Comparison of ENCODE assay signal across 17 cellular contexts in the genomic region with DNA sequence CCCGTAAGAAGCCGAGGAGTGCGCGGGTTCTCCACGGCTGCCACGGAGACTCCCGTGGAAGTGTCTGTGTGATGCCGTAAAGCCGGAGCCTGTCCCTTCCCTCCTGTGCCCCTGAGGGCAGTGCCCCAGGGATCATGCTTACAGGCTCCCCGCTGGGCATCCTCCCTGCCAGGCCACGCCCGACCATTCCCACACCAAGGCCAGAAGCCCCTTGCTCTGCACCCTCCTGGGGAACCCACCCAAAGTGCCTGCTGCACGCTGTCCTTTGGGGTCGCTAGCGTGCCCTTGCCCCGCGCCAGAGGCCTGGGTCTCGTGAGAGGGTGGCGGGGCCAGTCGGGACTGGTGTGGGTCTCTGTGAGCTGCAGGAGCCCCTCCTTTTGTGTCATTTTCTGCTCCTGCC.
DNase-seq lines count a peak whose midpoint lies in the region; ATAC-seq and TF ChIP-seq lines count a peak whose summit lies in the region.
"Had no signal": no experiment of that assay in that cellular context is flagged by ENCODE, and none has a peak within 500 bp of the region (broad histone marks: within the 10 kb centered on the region; RNA-seq: fewer than 3 reads in every experiment).

No MANE protein-coding gene starts in this region.

- no peaks in the 10 kb centered on the region for H3K4me1 Mint-ChIP-seq in chondrocyte (ENCODE audit: low read depth)
- no peaks in the 10 kb centered on the region for H3K4me1 Mint-ChIP-seq in stimulated activated memory B cell treated with anti-CD40 and anti-IgM and Interleukin-4, amounts not matched to agents 10 μg/mL and 1 μg/mL and 100 μg/mL, for 72 hours
- no peaks in the 10 kb centered on the region for H3K4me1 Mint-ChIP-seq in GM23338
- no peaks in the 10 kb centered on the region for H3K4me1 Mint-ChIP-seq in T-helper 2 cell treated with Interferon-gamma antibody and Interleukin-4, amounts not matched to agents 5 μg/mL and 100 μg/mL, for 36 hours (ENCODE audit: low read depth)
- H3K4me1 Mint-ChIP-seq: CD4-positive, CD25-positive, alpha-beta regulatory T cell had no signal

- no peak overlapping the region for H3K4me3 Mint-ChIP-seq in chondrocyte (ENCODE audit: unreplicated experiment)
- no peak overlapping the region for H3K4me3 Mint-ChIP-seq in stimulated activated memory B cell treated with anti-CD40 and anti-IgM and Interleukin-4, amounts not matched to agents 10 μg/mL and 1 μg/mL and 100 μg/mL, for 72 hours
- H3K4me3 Mint-ChIP-seq in GM23338: no peak overlapping the region
- no peak overlapping the region for H3K4me3 Mint-ChIP-seq in T-helper 2 cell treated with Interferon-gamma antibody and Interleukin-4, amounts not matched to agents 5 μg/mL and 100 μg/mL, for 36 hours
- H3K4me3 Mint-ChIP-seq: CD4-positive, CD25-positive, alpha-beta regulatory T cell; CD8-positive, alpha-beta T cell; H9 had no signal

- no peak overlapping the region for H3K4me3 ChIP-seq in BLaER1
- H3K4me3 ChIP-seq in osteoblast (ENCODE audit: insufficient read depth, low read length): no peak overlapping the region
- H3K4me3 ChIP-seq in GM23338: no peak overlapping the region
- H3K4me3 ChIP-seq: GM23248 had no signal

- peaks cover 25% of the 10 kb centered on the region for H3K4me1 ChIP-seq in BLaER1
- H3K4me1 ChIP-seq in osteoblast (ENCODE audit: insufficient read depth, low read length): no peaks in the 10 kb centered on the region
- H3K4me1 ChIP-seq in GM23338 (ENCODE audit: insufficient read depth): no peaks in the 10 kb centered on the region
- H3K4me1 ChIP-seq: Caco-2 had no signal

- H3K27me3 Mint-ChIP-seq in chondrocyte (ENCODE audit: low read depth) (no peaks in the 10 kb centered on the region), GM23338 (ENCODE audit: insufficient read depth, low read depth, poor library complexity) (peaks cover 5% of the 10 kb centered on the region)
- H3K27me3 Mint-ChIP-seq in stimulated activated memory B cell treated with anti-CD40 and anti-IgM and Interleukin-4, amounts not matched to agents 10 μg/mL and 1 μg/mL and 100 μg/mL, for 72 hours: peaks cover 11% of the 10 kb centered on the region
- H3K27me3 Mint-ChIP-seq in T-helper 2 cell treated with Interferon-gamma antibody and Interleukin-4, amounts not matched to agents 5 μg/mL and 100 μg/mL, for 36 hours (ENCODE audit: low read depth): no peaks in the 10 kb centered on the region
- H3K27me3 Mint-ChIP-seq: CD4-positive, CD25-positive, alpha-beta regulatory T cell had no signal

- H3K27me3 ChIP-seq in BLaER1 (peaks cover 40% of the 10 kb centered on the region), osteoblast (ENCODE audit: insufficient read depth, low read length) (no peaks in the 10 kb centered on the region), GM23338 (ENCODE audit: insufficient read depth) (no peaks in the 10 kb centered on the region)

- H3K27ac Mint-ChIP-seq in chondrocyte (ENCODE audit: unreplicated experiment) (no peak overlapping the region), GM23338 (no peak overlapping the region)
- no peak overlapping the region for H3K27ac Mint-ChIP-seq in stimulated activated memory B cell treated with anti-CD40 and anti-IgM and Interleukin-4, amounts not matched to agents 10 μg/mL and 1 μg/mL and 100 μg/mL, for 72 hours
- H3K27ac Mint-ChIP-seq in T-helper 2 cell treated with Interferon-gamma antibody and Interleukin-4, amounts not matched to agents 5 μg/mL and 100 μg/mL, for 36 hours: no peak overlapping the region
- H3K27ac Mint-ChIP-seq: CD4-positive, CD25-positive, alpha-beta regulatory T cell; CD8-positive, alpha-beta T cell; H9 had no signal

- peak; percentile 88 for DNase-seq in chondrocyte (ENCODE audit: low spot score)
- peak; percentile 63 for DNase-seq in osteoblast (ENCODE audit: insufficient read length, low spot score, missing footprints)
- DNase-seq in cerebellar cortex (ENCODE audit: low spot score): no peak
- DNase-seq in GM23338 (ENCODE audit: low spot score): no peak
- no peak for DNase-seq in T-helper 2 cell treated with Interferon-gamma antibody and Interleukin-4, amounts not matched to agents 5 μg/mL and 100 μg/mL, for 36 hours (ENCODE audit: low spot score)
- DNase-seq: Caco-2; CD4-positive, CD25-positive, alpha-beta regulatory T cell; CD8-positive, alpha-beta T cell; DMS153; DND-41; GM23248; H9 had no signal

- H3K4me2 ChIP-seq in BLaER1 (0 out of 2 replicates have a peak overlapping the region, but pooled peaks have one; percentile 25), osteoblast (ENCODE audit: insufficient read depth, low read length) (no peak overlapping the region), GM23338 (no peak overlapping the region)

- H3K27ac ChIP-seq in BLaER1: no peak overlapping the region
- no peak overlapping the region for H3K27ac ChIP-seq in osteoblast (ENCODE audit: low read depth, low read length)
- no peak overlapping the region for H3K27ac ChIP-seq in GM23338 (ENCODE audit: low read depth)
- H3K27ac ChIP-seq: C4-2B, GM23248 had no signal

- H3K79me2 ChIP-seq in osteoblast (ENCODE audit: insufficient read depth, low read length): no peaks in the 10 kb centered on the region
- no peaks in the 10 kb centered on the region for H3K79me2 ChIP-seq in GM23338 (replicated peaks; ENCODE audit: insufficient read depth)

- peaks cover 17% of the 10 kb centered on the region for H3K9me3 Mint-ChIP-seq in chondrocyte (ENCODE audit: low read depth)
- no peaks in the 10 kb centered on the region for H3K9me3 Mint-ChIP-seq in stimulated activated memory B cell treated with anti-CD40 and anti-IgM and Interleukin-4, amounts not matched to agents 10 μg/mL and 1 μg/mL and 100 μg/mL, for 72 hours
- peaks cover 88% of the 10 kb centered on the region for H3K9me3 Mint-ChIP-seq in GM23338
- no peaks in the 10 kb centered on the region for H3K9me3 Mint-ChIP-seq in T-helper 2 cell treated with Interferon-gamma antibody and Interleukin-4, amounts not matched to agents 5 μg/mL and 100 μg/mL, for 36 hours
- H3K9me3 Mint-ChIP-seq: CD8-positive, alpha-beta T cell; H9 had no signal

- H2AFZ ChIP-seq in osteoblast (ENCODE audit: low read length): no peak overlapping the region
- no peak overlapping the region for H2AFZ ChIP-seq in GM23338
- H2AFZ ChIP-seq: GM23248 had no signal

- no peaks in the 10 kb centered on the region for H3F3A ChIP-seq in GM23338 (replicated peaks; ENCODE audit: low read depth)

- TF ChIP-seq CTCF in chondrocyte (IDR thresholded peaks at IDR 0.05) (no peak), osteoblast (IDR thresholded peaks at IDR 0.05; ENCODE audit: extremely low read depth, low read depth, low read length) (no peak), GM23338 (conservative IDR thresholded peaks at IDR 0.05; ENCODE audit: low read depth in 2 of 2) (no peak)

- H4K20me1 ChIP-seq in BLaER1: no peaks in the 10 kb centered on the region
- H4K20me1 ChIP-seq in osteoblast (ENCODE audit: insufficient read depth, low read length): no peaks in the 10 kb centered on the region
- no peaks in the 10 kb centered on the region for H4K20me1 ChIP-seq in GM23338 (replicated peaks; ENCODE audit: insufficient read depth)

- H3K9me3 ChIP-seq in BLaER1: no peaks in the 10 kb centered on the region
- no peaks in the 10 kb centered on the region for H3K9me3 ChIP-seq in osteoblast (ENCODE audit: low read depth, low read length)
- H3K9me3 ChIP-seq: Caco-2 had no signal

- H3K9ac ChIP-seq in BLaER1: no peak overlapping the region
- H3K9ac ChIP-seq: GM23248 had no signal

- no peaks in the 10 kb centered on the region for H3K36me3 Mint-ChIP-seq in chondrocyte (ENCODE audit: low read depth)
- H3K36me3 Mint-ChIP-seq in stimulated activated memory B cell treated with anti-CD40 and anti-IgM and Interleukin-4, amounts not matched to agents 10 μg/mL and 1 μg/mL and 100 μg/mL, for 72 hours: no peaks in the 10 kb centered on the region
- H3K36me3 Mint-ChIP-seq in GM23338 (ENCODE audit: low read depth): peaks cover 22% of the 10 kb centered on the region
- H3K36me3 Mint-ChIP-seq in T-helper 2 cell treated with Interferon-gamma antibody and Interleukin-4, amounts not matched to agents 5 μg/mL and 100 μg/mL, for 36 hours (ENCODE audit: low read depth): no peaks in the 10 kb centered on the region
- H3K36me3 Mint-ChIP-seq: CD4-positive, CD25-positive, alpha-beta regulatory T cell; CD8-positive, alpha-beta T cell had no signal

- no peaks in the 10 kb centered on the region for H3K36me3 ChIP-seq in BLaER1
- no peaks in the 10 kb centered on the region for H3K36me3 ChIP-seq in osteoblast (ENCODE audit: insufficient read depth, low read length)
- H3K36me3 ChIP-seq in GM23338 (ENCODE audit: insufficient read depth): no peaks in the 10 kb centered on the region; the same call in 1 of the 2 replicates

- no peaks in the 10 kb centered on the region for H3K9me2 ChIP-seq in GM23338 (ENCODE audit: insufficient read depth)

- peak; percentile 6 for ATAC-seq in stimulated activated memory B cell treated with anti-CD40 and anti-IgM and Interleukin-4, amounts not matched to agents 10 μg/mL and 1 μg/mL and 100 μg/mL, for 72 hours
- ATAC-seq in HG03135 (IDR thresholded peaks at IDR 0.05; ENCODE audit: unreplicated experiment) (no peak), GM23338 (no peak)
- ATAC-seq: CD8-positive, alpha-beta T cell; HCT116 had no signal

TF ChIP-seq in GM23338, 12 proteins besides CTCF, POLR2A, EP300 and RAD21 (continues in another document):
- no peak for TF ChIP-seq EZH2phosphoT487 (IDR thresholded peaks at IDR 0.05; ENCODE audit: unreplicated experiment)
- TF ChIP-seq ZNF331 (CRISPR knock-in tag; IDR thresholded peaks at IDR 0.05; ENCODE audit: low read depth): no peak
- no peak for TF ChIP-seq ETS1 (IDR thresholded peaks at IDR 0.05)
- TF ChIP-seq ZNF114 (CRISPR knock-in tag; IDR thresholded peaks at IDR 0.05): no peak
- TF ChIP-seq POLR2AphosphoS5 (IDR thresholded peaks at IDR 0.05; ENCODE audit: low read depth): no peak

Comparison
In these comparisons a context has a peak if more than half of its experiments do, and no peak if none do; other contexts are left out.
1. DNase-seq: peak in chondrocyte (single experiment) and osteoblast (single experiment); none in cerebellar cortex (single experiment), GM23338 (single experiment) and T-helper 2 cell treated with Interferon-gamma antibody and Interleukin-4, amounts not matched to agents 5 μg/mL and 100 μg/mL, for 36 hours (single experiment).